In the genomic region with DNA sequence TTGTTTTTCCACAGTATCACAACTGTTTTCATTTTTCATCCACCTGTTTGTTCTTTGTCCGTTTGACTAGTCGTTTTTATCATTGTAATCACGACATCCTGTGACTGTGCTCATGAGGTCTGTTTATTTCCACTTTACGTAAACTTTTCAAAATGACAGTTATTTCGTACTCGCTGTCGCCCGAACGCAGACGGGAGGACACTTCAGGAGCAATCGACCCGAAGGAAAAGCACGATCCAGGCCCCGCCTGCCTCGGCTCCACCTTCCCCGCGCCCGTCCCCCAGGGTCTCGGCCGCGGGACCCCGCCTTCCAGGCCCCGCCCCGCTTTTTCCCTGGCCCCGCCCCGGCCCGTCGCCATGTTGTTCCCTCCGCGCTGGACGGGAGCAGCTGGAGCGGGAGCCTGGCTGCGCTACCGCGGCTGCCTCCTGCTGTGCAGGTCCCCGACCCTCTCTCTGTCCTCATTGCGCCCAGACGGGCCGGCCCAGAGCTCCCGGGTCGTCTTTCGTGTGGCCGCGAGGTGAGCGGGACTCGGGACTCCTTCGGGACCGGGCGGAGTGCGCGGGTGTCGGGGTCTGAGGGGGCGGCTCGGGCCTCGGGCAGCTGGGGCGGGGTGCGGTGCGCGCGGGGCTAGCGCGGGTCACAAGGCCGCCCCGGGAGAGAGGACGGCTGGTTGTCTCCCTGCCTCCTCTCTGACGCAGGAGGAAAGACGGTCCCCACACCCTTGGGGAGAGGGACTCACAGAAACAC, we compare ENCODE assay signal across 8 cellular contexts. TPM values are rescaled to one million over a fixed set of nuclear protein-coding genes. Genes with fewer than 3 reads are reported as not detected.
DNase-seq lines count a peak whose midpoint lies in the region; ATAC-seq lines count a peak whose summit lies in the region.

A gene with protein sequence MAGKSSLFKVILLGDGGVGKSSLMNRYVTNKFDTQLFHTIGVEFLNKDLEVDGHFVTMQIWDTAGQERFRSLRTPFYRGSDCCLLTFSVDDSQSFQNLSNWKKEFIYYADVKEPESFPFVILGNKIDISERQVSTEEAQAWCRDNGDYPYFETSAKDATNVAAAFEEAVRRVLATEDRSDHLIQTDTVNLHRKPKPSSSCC (plus strand): TSS at position 357 of the 747 bp plus-strand sequence. CDS start 19,619 bp downstream, outside the sequence.

- DNase-seq in CD1c-positive myeloid dendritic cell (ENCODE audit: extremely low spot score), result peak; percentile 79
- peak; percentile 86 for DNase-seq in HK-2 (ENCODE audit: unreplicated experiment)
- DNase-seq in NOMO-1 (lab: John Stamatoyannopoulos, UW; ENCODE audit: unreplicated experiment in 2 of 2), result peak; percentile 63 to 79
- DNase-seq in activated CD8-positive, alpha-beta memory T cell treated with anti-CD3 and anti-CD28 coated beads, Interleukin-2, amount 10 ng/mL, durations not matched to agents 7 days and 5 days, result peak; percentile 84
- peak; percentile 64 to 68 for DNase-seq in stimulated activated CD8-positive, alpha-beta memory T cell treated with anti-CD3 and anti-CD28 coated beads, Interleukin-15, amount 100 ng/mL, for 4 hours (ENCODE audit: low read depth in 2 of 2)

- no peaks in the 10 kb centered on the region for H3K9me3 Mint-ChIP-seq in activated CD8-positive, alpha-beta memory T cell treated with anti-CD3 and anti-CD28 coated beads, Interleukin-2, amount 10 ng/mL, durations not matched to agents 7 days and 5 days (ENCODE audit: low read depth)

- H3K9me3 ChIP-seq in endocrine pancreas (ENCODE audit: control insufficient read depth, low read length), result no peaks in the 10 kb centered on the region
- no peaks in the 10 kb centered on the region for H3K9me3 ChIP-seq in mesodermal cell (ENCODE audit: control insufficient read depth, low read length)

- H3K27me3 ChIP-seq in endocrine pancreas (ENCODE audit: control insufficient read depth, insufficient read depth, low read length), result no peaks in the 10 kb centered on the region

- H3K27ac ChIP-seq in mesodermal cell (ENCODE audit: low read depth, low read length, severe bottlenecking), result peak within 1 kb of the TSS; percentile 84

- H3K27me3 Mint-ChIP-seq in activated CD8-positive, alpha-beta memory T cell treated with anti-CD3 and anti-CD28 coated beads, Interleukin-2, amount 10 ng/mL, durations not matched to agents 7 days and 5 days, result no peaks in the 10 kb centered on the region

- WGBS in mesodermal cell (ENCODE audit: insufficient coverage in 2 of 2), 2 experiments, result 0 to 3% methylated on average over 9 to 15 of the region's 67 CpGs

- H3K27ac Mint-ChIP-seq in activated CD8-positive, alpha-beta memory T cell treated with anti-CD3 and anti-CD28 coated beads, Interleukin-2, amount 10 ng/mL, durations not matched to agents 7 days and 5 days, result peak within 1 kb of the TSS; percentile 94

- ATAC-seq in GM19397 (IDR thresholded peaks at IDR 0.05; ENCODE audit: unreplicated experiment), result peak; percentile 79
- ATAC-seq in activated CD8-positive, alpha-beta memory T cell treated with anti-CD3 and anti-CD28 coated beads, Interleukin-2, amount 10 ng/mL, durations not matched to agents 7 days and 5 days, result peak; percentile 96

- H3K4me1 ChIP-seq in endocrine pancreas (ENCODE audit: control insufficient read depth, insufficient read depth, low read length) (peaks cover 12% of the 10 kb centered on the region), mesodermal cell (ENCODE audit: control insufficient read depth, insufficient read depth, low read length, poor library complexity, severe bottlenecking) (peaks cover 20% of the 10 kb centered on the region)

- peak within 1 kb of the TSS; percentile 82 for H3K4me3 Mint-ChIP-seq in activated CD8-positive, alpha-beta memory T cell treated with anti-CD3 and anti-CD28 coated beads, Interleukin-2, amount 10 ng/mL, durations not matched to agents 7 days and 5 days

- H3K36me3 Mint-ChIP-seq in activated CD8-positive, alpha-beta memory T cell treated with anti-CD3 and anti-CD28 coated beads, Interleukin-2, amount 10 ng/mL, durations not matched to agents 7 days and 5 days, result peaks cover 3% of the 10 kb centered on the region

- peaks cover 51% of the 10 kb centered on the region for H3K4me1 Mint-ChIP-seq in activated CD8-positive, alpha-beta memory T cell treated with anti-CD3 and anti-CD28 coated beads, Interleukin-2, amount 10 ng/mL, durations not matched to agents 7 days and 5 days

- CTCF ChIA-PET in activated CD8-positive, alpha-beta memory T cell treated with anti-CD3 and anti-CD28 coated beads, Interleukin-2, amount 10 ng/mL, durations not matched to agents 7 days and 5 days (lab: Charles Lee), result interaction anchor here (1.4 kb wide), 1 partner anchor 36 kb away, joined by 4 read pairs; no protein-coding TSS in a partner anchor

- H3K4me3 ChIP-seq in endocrine pancreas (ENCODE audit: control insufficient read depth, insufficient read depth, low read length) (peak within 1 kb of the TSS; percentile 95), mesodermal cell (ENCODE audit: extremely low read depth, insufficient read depth, low read length, poor library complexity, severe bottlenecking) (peak within 1 kb of the TSS; percentile 62)

- H3K36me3 ChIP-seq in endocrine pancreas (ENCODE audit: control insufficient read depth, insufficient read depth, low read length), result no peaks in the 10 kb centered on the region
- H3K36me3 ChIP-seq in mesodermal cell (ENCODE audit: control insufficient read depth, insufficient read depth, low read length), result no peaks in the 10 kb centered on the region

- H3K9ac ChIP-seq in endocrine pancreas (ENCODE audit: control insufficient read depth, insufficient read depth, low read length), result peak within 1 kb of the TSS; percentile 91

RNA-seq across cellular contexts. Expression of the gene that starts here (rescaled TPM):
- total RNA-seq in activated CD8-positive, alpha-beta memory T cell treated with anti-CD3 and anti-CD28 coated beads, Interleukin-2, amount 10 ng/mL, durations not matched to agents 7 days and 5 days, result 10 to 100 TPM; 13.7 to 20.3 TPM
- polyA plus RNA-seq in mesodermal cell (2013, experiment 1 of 2), result 21.6 TPM
- polyA plus RNA-seq in mesodermal cell (2013, experiment 2 of 2), result 24.8 TPM

Comparison
In these comparisons a context has a peak if more than half of its experiments do, and no peak if none do; other contexts are left out.
1. Peak in every context shown above with its lines: DNase-seq, ATAC-seq, H3K4me3 ChIP-seq and H3K27ac ChIP-seq.